1 cellular context compared by ENCODE assay signal in the genomic region with DNA sequence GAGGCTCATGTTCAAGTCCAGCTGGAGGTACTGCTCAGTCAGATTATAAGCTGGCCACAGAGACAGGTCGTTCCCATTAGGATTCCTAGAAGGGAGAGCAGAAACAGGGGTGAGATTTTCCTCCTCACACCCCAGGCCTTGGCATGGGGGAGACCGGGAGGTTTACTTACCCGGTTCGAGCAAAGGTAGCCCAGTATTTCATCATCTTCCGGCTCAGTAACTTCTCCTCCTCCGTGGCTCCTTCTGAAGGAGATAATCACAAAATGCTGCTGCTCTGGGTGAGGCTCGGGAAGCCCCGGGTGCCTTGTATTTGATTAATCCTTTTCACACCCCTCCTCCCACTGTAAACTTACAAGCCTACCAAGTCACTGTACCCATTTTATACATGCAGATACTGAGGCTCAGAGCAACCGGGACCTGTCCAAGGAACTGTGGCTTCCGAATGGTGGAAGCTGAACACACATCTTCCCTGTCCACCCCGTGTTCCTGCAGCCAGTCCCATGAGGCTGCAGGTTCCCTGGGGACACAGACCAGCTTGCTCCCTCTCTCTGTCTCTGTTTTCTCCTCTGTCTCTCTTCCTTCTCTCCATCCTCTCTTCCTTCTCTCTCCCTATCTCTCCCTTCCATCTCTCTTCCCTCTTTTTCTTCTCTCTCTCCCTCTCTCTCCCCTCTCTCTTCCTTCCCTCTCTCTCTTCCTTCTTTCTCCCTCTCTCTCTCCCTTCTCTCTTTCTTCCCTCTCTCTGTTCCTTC.
TF ChIP-seq lines count a peak whose summit lies in the region.

No MANE protein-coding gene starts in this region.

TF ChIP-seq in K562, 482 proteins besides CTCF, POLR2A, EP300 and RAD21 (continued from another document and continues in another):
- TF ChIP-seq BCOR (IDR thresholded peaks at IDR 0.05) (peak; percentile 39; the same call in 1 of the 2 replicates), HDAC3 (IDR thresholded peaks at IDR 0.05; ENCODE audit: borderline replicate concordance, partially characterized antibody) (no peak), SIX5 (IDR thresholded peaks at IDR 0.05; ENCODE audit: borderline replicate concordance in 1 of 2, insufficient read depth in 1 of 2, low read depth in 1 of 2, low read length in 2 of 2) (no peak), SNRNP70 (optimal IDR thresholded peaks at IDR 0.05; ENCODE audit: low read depth, low read length) (no peak), MCM7 (IDR thresholded peaks at IDR 0.05) (no peak), SP2 (IDR thresholded peaks at IDR 0.05; ENCODE audit: extremely low read depth, low read depth, low read length, poor library complexity, severe bottlenecking) (no peak), EZH2 (IDR thresholded peaks at IDR 0.05; ENCODE audit: borderline replicate concordance, low read depth, low read length) (no peak), MTF1 (CRISPR knock-in tag; IDR thresholded peaks at IDR 0.05; ENCODE audit: borderline replicate concordance) (no peak), HNRNPK (IDR thresholded peaks at IDR 0.05; ENCODE audit: low read depth, low read length, poor library complexity, severe bottlenecking) (no peak), SRSF9 (IDR thresholded peaks at IDR 0.05; ENCODE audit: borderline replicate concordance, low read depth, low read length) (no peak), HMG20B (CRISPR knock-in tag; IDR thresholded peaks at IDR 0.05) (no peak), MAFG (tag; conservative IDR thresholded peaks at IDR 0.05) (no peak), CXXC5 (CRISPR knock-in tag; IDR thresholded peaks at IDR 0.05) (0 out of 2 replicates have a peak, but pooled peaks have one; percentile 23), CREBBP (IDR thresholded peaks at IDR 0.05; ENCODE audit: low read depth, low read length) (no peak), ZNF507 (tag; conservative IDR thresholded peaks at IDR 0.05) (no peak), ZKSCAN1 (IDR thresholded peaks at IDR 0.05; ENCODE audit: low read depth, low read length) (no peak), ZNF589 (CRISPR knock-in tag; IDR thresholded peaks at IDR 0.05; ENCODE audit: low read depth) (0 out of 2 replicates have a peak, but pooled peaks have one; percentile 31), ZNF311 (CRISPR knock-in tag; IDR thresholded peaks at IDR 0.05) (no peak), KAT7 (CRISPR knock-in tag; IDR thresholded peaks at IDR 0.05; ENCODE audit: borderline replicate concordance) (no peak), GATAD2A (IDR thresholded peaks at IDR 0.05) (no peak), SAFB2 (IDR thresholded peaks at IDR 0.05; ENCODE audit: borderline replicate concordance, low read depth, low read length, severe bottlenecking) (no peak), CBX2 (IDR thresholded peaks at IDR 0.05; ENCODE audit: insufficient read depth, low read length, poor library complexity, severe bottlenecking) (no peak), MTA1 (IDR thresholded peaks at IDR 0.05; ENCODE audit: borderline replicate concordance) (peak; percentile 66; the same call in 1 of the 2 replicates), U2AF1 (optimal IDR thresholded peaks at IDR 0.05; ENCODE audit: low read depth, low read length) (no peak), EHMT2 (IDR thresholded peaks at IDR 0.05) (no peak), SAP30 (IDR thresholded peaks at IDR 0.05; ENCODE audit: borderline replicate concordance, insufficient read depth, low read depth, low read length, poor library complexity, severe bottlenecking) (no peak), TAF7 (tag; IDR thresholded peaks at IDR 0.05) (no peak), KAT2B (IDR thresholded peaks at IDR 0.05; ENCODE audit: low read depth, low read length) (no peak), ZNF431 (CRISPR knock-in tag; IDR thresholded peaks at IDR 0.05) (no peak)
- TF ChIP-seq, protein P1, sequence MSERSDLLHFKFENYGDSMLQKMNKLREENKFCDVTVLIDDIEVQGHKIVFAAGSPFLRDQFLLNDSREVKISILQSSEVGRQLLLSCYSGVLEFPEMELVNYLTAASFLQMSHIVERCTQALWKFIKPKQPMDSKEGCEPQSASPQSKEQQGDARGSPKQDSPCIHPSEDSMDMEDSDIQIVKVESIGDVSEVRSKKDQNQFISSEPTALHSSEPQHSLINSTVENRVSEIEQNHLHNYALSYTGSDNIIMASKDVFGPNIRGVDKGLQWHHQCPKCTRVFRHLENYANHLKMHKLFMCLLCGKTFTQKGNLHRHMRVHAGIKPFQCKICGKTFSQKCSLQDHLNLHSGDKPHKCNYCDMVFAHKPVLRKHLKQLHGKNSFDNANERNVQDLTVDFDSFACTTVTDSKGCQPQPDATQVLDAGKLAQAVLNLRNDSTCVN (CRISPR knock-in tag; IDR thresholded peaks at IDR 0.05), result peak; percentile 89
- TF ChIP-seq, protein P2, sequence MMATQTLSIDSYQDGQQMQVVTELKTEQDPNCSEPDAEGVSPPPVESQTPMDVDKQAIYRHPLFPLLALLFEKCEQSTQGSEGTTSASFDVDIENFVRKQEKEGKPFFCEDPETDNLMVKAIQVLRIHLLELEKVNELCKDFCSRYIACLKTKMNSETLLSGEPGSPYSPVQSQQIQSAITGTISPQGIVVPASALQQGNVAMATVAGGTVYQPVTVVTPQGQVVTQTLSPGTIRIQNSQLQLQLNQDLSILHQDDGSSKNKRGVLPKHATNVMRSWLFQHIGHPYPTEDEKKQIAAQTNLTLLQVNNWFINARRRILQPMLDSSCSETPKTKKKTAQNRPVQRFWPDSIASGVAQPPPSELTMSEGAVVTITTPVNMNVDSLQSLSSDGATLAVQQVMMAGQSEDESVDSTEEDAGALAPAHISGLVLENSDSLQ (IDR thresholded peaks at IDR 0.05), result no peak
- TF ChIP-seq, protein P3, sequence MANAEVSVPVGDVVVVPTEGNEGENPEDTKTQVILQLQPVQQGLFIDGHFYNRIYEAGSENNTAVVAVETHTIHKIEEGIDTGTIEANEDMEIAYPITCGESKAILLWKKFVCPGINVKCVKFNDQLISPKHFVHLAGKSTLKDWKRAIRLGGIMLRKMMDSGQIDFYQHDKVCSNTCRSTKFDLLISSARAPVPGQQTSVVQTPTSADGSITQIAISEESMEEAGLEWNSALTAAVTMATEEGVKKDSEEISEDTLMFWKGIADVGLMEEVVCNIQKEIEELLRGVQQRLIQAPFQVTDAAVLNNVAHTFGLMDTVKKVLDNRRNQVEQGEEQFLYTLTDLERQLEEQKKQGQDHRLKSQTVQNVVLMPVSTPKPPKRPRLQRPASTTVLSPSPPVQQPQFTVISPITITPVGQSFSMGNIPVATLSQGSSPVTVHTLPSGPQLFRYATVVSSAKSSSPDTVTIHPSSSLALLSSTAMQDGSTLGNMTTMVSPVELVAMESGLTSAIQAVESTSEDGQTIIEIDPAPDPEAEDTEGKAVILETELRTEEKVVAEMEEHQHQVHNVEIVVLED (CRISPR knock-in tag; IDR thresholded peaks at IDR 0.05), result no peak
- TF ChIP-seq, protein P4, sequence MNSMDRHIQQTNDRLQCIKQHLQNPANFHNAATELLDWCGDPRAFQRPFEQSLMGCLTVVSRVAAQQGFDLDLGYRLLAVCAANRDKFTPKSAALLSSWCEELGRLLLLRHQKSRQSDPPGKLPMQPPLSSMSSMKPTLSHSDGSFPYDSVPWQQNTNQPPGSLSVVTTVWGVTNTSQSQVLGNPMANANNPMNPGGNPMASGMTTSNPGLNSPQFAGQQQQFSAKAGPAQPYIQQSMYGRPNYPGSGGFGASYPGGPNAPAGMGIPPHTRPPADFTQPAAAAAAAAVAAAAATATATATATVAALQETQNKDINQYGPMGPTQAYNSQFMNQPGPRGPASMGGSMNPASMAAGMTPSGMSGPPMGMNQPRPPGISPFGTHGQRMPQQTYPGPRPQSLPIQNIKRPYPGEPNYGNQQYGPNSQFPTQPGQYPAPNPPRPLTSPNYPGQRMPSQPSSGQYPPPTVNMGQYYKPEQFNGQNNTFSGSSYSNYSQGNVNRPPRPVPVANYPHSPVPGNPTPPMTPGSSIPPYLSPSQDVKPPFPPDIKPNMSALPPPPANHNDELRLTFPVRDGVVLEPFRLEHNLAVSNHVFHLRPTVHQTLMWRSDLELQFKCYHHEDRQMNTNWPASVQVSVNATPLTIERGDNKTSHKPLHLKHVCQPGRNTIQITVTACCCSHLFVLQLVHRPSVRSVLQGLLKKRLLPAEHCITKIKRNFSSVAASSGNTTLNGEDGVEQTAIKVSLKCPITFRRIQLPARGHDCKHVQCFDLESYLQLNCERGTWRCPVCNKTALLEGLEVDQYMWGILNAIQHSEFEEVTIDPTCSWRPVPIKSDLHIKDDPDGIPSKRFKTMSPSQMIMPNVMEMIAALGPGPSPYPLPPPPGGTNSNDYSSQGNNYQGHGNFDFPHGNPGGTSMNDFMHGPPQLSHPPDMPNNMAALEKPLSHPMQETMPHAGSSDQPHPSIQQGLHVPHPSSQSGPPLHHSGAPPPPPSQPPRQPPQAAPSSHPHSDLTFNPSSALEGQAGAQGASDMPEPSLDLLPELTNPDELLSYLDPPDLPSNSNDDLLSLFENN (IDR thresholded peaks at IDR 0.05; ENCODE audit: low read depth in 2 of 2, low read length in 2 of 2), result no peak
- TF ChIP-seq, protein P5, sequence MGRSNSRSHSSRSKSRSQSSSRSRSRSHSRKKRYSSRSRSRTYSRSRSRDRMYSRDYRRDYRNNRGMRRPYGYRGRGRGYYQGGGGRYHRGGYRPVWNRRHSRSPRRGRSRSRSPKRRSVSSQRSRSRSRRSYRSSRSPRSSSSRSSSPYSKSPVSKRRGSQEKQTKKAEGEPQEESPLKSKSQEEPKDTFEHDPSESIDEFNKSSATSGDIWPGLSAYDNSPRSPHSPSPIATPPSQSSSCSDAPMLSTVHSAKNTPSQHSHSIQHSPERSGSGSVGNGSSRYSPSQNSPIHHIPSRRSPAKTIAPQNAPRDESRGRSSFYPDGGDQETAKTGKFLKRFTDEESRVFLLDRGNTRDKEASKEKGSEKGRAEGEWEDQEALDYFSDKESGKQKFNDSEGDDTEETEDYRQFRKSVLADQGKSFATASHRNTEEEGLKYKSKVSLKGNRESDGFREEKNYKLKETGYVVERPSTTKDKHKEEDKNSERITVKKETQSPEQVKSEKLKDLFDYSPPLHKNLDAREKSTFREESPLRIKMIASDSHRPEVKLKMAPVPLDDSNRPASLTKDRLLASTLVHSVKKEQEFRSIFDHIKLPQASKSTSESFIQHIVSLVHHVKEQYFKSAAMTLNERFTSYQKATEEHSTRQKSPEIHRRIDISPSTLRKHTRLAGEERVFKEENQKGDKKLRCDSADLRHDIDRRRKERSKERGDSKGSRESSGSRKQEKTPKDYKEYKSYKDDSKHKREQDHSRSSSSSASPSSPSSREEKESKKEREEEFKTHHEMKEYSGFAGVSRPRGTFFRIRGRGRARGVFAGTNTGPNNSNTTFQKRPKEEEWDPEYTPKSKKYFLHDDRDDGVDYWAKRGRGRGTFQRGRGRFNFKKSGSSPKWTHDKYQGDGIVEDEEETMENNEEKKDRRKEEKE (IDR thresholded peaks at IDR 0.05; ENCODE audit: borderline replicate concordance in 1 of 2, control insufficient read depth in 1 of 2, low read depth in 2 of 2, low read length in 1 of 2), result no peak
- TF ChIP-seq, protein P6, sequence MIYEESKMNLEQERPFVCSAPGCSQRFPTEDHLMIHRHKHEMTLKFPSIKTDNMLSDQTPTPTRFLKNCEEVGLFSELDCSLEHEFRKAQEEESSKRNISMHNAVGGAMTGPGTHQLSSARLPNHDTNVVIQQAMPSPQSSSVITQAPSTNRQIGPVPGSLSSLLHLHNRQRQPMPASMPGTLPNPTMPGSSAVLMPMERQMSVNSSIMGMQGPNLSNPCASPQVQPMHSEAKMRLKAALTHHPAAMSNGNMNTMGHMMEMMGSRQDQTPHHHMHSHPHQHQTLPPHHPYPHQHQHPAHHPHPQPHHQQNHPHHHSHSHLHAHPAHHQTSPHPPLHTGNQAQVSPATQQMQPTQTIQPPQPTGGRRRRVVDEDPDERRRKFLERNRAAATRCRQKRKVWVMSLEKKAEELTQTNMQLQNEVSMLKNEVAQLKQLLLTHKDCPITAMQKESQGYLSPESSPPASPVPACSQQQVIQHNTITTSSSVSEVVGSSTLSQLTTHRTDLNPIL (CRISPR knock-in tag; IDR thresholded peaks at IDR 0.05), result no peak
- TF ChIP-seq, protein P7, sequence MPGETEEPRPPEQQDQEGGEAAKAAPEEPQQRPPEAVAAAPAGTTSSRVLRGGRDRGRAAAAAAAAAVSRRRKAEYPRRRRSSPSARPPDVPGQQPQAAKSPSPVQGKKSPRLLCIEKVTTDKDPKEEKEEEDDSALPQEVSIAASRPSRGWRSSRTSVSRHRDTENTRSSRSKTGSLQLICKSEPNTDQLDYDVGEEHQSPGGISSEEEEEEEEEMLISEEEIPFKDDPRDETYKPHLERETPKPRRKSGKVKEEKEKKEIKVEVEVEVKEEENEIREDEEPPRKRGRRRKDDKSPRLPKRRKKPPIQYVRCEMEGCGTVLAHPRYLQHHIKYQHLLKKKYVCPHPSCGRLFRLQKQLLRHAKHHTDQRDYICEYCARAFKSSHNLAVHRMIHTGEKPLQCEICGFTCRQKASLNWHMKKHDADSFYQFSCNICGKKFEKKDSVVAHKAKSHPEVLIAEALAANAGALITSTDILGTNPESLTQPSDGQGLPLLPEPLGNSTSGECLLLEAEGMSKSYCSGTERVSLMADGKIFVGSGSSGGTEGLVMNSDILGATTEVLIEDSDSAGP (CRISPR knock-in tag; IDR thresholded peaks at IDR 0.05), result no peak
- TF ChIP-seq, protein P8, sequence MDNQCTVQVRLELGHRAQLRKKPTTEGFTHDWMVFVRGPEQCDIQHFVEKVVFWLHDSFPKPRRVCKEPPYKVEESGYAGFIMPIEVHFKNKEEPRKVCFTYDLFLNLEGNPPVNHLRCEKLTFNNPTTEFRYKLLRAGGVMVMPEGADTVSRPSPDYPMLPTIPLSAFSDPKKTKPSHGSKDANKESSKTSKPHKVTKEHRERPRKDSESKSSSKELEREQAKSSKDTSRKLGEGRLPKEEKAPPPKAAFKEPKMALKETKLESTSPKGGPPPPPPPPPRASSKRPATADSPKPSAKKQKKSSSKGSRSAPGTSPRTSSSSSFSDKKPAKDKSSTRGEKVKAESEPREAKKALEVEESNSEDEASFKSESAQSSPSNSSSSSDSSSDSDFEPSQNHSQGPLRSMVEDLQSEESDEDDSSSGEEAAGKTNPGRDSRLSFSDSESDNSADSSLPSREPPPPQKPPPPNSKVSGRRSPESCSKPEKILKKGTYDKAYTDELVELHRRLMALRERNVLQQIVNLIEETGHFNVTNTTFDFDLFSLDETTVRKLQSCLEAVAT (IDR thresholded peaks at IDR 0.05), result 0 out of 4 replicates have a peak, but pooled peaks of 1 of the 2 experiments have one; percentile 18
- TF ChIP-seq, protein P9, sequence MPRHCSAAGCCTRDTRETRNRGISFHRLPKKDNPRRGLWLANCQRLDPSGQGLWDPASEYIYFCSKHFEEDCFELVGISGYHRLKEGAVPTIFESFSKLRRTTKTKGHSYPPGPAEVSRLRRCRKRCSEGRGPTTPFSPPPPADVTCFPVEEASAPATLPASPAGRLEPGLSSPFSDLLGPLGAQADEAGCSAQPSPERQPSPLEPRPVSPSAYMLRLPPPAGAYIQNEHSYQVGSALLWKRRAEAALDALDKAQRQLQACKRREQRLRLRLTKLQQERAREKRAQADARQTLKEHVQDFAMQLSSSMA (CRISPR knock-in tag; IDR thresholded peaks at IDR 0.05), result no peak
- TF ChIP-seq, protein P10, sequence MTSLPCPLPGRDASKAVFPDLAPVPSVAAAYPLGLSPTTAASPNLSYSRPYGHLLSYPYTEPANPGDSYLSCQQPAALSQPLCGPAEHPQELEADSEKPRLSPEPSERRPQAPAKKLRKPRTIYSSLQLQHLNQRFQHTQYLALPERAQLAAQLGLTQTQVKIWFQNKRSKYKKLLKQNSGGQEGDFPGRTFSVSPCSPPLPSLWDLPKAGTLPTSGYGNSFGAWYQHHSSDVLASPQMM (CRISPR knock-in tag; IDR thresholded peaks at IDR 0.05), result no peak
- TF ChIP-seq, protein P11, sequence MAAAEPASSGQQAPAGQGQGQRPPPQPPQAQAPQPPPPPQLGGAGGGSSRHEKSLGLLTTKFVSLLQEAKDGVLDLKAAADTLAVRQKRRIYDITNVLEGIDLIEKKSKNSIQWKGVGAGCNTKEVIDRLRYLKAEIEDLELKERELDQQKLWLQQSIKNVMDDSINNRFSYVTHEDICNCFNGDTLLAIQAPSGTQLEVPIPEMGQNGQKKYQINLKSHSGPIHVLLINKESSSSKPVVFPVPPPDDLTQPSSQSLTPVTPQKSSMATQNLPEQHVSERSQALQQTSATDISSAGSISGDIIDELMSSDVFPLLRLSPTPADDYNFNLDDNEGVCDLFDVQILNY (CRISPR knock-in tag; IDR thresholded peaks at IDR 0.05), result no peak
